19 cellular contexts compared by ENCODE assay signal in genomic region chr2:144445196-144445595, GRCh38.
DNase-seq lines count a peak whose midpoint lies in the region; ATAC-seq and TF ChIP-seq lines count a peak whose summit lies in the region.
"Had no signal": no experiment of that assay in that cellular context is flagged by ENCODE, and none has a peak within 500 bp of the region (broad histone marks: within the 10 kb centered on the region; RNA-seq: fewer than 3 reads in every experiment).

No MANE protein-coding gene starts in this region.

- no peak overlapping the region; the same call in 1 of the 2 replicates for H3K27ac Mint-ChIP-seq in WTC11
- H3K27ac Mint-ChIP-seq: stimulated activated naive CD8-positive, alpha-beta T cell treated with anti-CD3 and anti-CD28 coated beads, Interleukin-15, amount 100 ng/mL, for 72 hours had no signal

- no peaks in the 10 kb centered on the region for H3K27me3 ChIP-seq in subcutaneous abdominal adipose tissue (ENCODE audit: control insufficient read depth in 5 of 5, insufficient read depth in 4 of 5, low read length in 5 of 5)
- no peaks in the 10 kb centered on the region for H3K27me3 ChIP-seq in tibial artery
- H3K27me3 ChIP-seq: esophagus muscularis mucosa had no signal

- no peaks in the 10 kb centered on the region for H3K36me3 Mint-ChIP-seq in WTC11

- TF ChIP-seq CTCF in WTC11 (IDR thresholded peaks at IDR 0.05) (no peak), tibial artery (IDR thresholded peaks at IDR 0.05) (no peak)

- H3K9me3 Mint-ChIP-seq in WTC11, result 0 out of 2 replicates have a peak, but pooled peaks cover 5% of the 10 kb centered on the region
- H3K9me3 Mint-ChIP-seq: stimulated activated naive CD8-positive, alpha-beta T cell treated with anti-CD3 and anti-CD28 coated beads, Interleukin-15, amount 100 ng/mL, for 72 hours had no signal

- DNase-seq in NCI-H2081 (lab: John Stamatoyannopoulos, UW), result peak; percentile 31 to 68
- no peak for DNase-seq in NCI-H2081 treated with DMSO at 0.1 percent for 48 hours (lab: John Stamatoyannopoulos, UW)
- DNase-seq in WTC11 (ENCODE audit: low spot score), result no peak
- DNase-seq in iPS-NIHi7 (ENCODE audit: extremely low spot score), result peak; percentile 23
- DNase-seq in tibial artery, result no peak
- DNase-seq in putamen (ENCODE audit: low spot score), result no peak
- no peak for DNase-seq in T1000 (lab: John Stamatoyannopoulos, UW)
- DNase-seq: activated CD4-positive, alpha-beta T cell treated with anti-CD3 and anti-CD28 coated beads for 48 hours; activated CD8-positive, alpha-beta memory T cell treated with anti-CD3 and anti-CD28 coated beads, Interleukin-2, amount 50 U/mL, for 4 hours; activated effector memory CD4-positive, alpha-beta T cell treated with Interleukin-2 at 50 U/mL for 16 hours; effector CD4-positive, alpha-beta T cell; GDM1; NCI-H187; NCI-H446 treated with DMSO at 0.1 percent for 48 hours; stimulated activated naive CD8-positive, alpha-beta T cell treated with anti-CD3 and anti-CD28 coated beads, Interleukin-15, amount 100 ng/mL, for 72 hours had no signal

- H3K4me1 ChIP-seq in subcutaneous abdominal adipose tissue (ENCODE audit: control insufficient read depth in 5 of 5, insufficient read depth in 5 of 5, low read length in 5 of 5) (peaks cover 0 to 31% (median 29%) of the 10 kb centered on the region in 5 donors), tibial artery (peaks cover 0 to 94% (median 23%) of the 10 kb centered on the region in 4 donors)

- H3K27me3 Mint-ChIP-seq in WTC11 (ENCODE audit: low read depth), result peaks cover 37% of the 10 kb centered on the region
- H3K27me3 Mint-ChIP-seq: stimulated activated naive CD8-positive, alpha-beta T cell treated with anti-CD3 and anti-CD28 coated beads, Interleukin-15, amount 100 ng/mL, for 72 hours had no signal

- H3K36me3 ChIP-seq in subcutaneous abdominal adipose tissue (ENCODE audit: control insufficient read depth in 5 of 5, insufficient read depth in 5 of 5, low read length in 5 of 5) (peaks cover 0 to 16% (median 2%) of the 10 kb centered on the region in 5 donors), tibial artery (no peaks in the 10 kb centered on the region)
- H3K36me3 ChIP-seq: esophagus muscularis mucosa had no signal

- intact Hi-C loops in tibial artery (cut with DNase I; ENCODE audit: low total_unique reads), result loop anchor here (5.0 to 10.0 kb wide), 3 partner anchors 57 to 90 kb away; no protein-coding TSS in a partner anchor

- H3K4me3 ChIP-seq in subcutaneous abdominal adipose tissue (ENCODE audit: low read depth in 1 of 5, low read length in 5 of 5) (no peak overlapping the region), tibial artery (no peak overlapping the region)
- H3K4me3 ChIP-seq: esophagus muscularis mucosa had no signal

- H3K27ac ChIP-seq in subcutaneous abdominal adipose tissue (ENCODE audit: low read depth, low read length), result peak overlapping the region; percentile 54
- H3K27ac ChIP-seq in tibial artery, result peak overlapping the region in 1 of 2 donors; percentile 58
- H3K27ac ChIP-seq: 22Rv1 had no signal

- peak; percentile 12 for ATAC-seq in WTC11
- ATAC-seq: sciatic nerve; stimulated activated naive CD8-positive, alpha-beta T cell treated with anti-CD3 and anti-CD28 coated beads, Interleukin-15, amount 100 ng/mL, for 72 hours had no signal

- CTCF ChIA-PET in WTC11 (lab: Charles Lee), result no interaction called here

- peaks cover 72% of the 10 kb centered on the region for H3K4me1 Mint-ChIP-seq in WTC11

- peak overlapping the region; percentile 43 for H3K4me3 Mint-ChIP-seq in WTC11
- H3K4me3 Mint-ChIP-seq: stimulated activated naive CD8-positive, alpha-beta T cell treated with anti-CD3 and anti-CD28 coated beads, Interleukin-15, amount 100 ng/mL, for 72 hours had no signal

- no peak overlapping the region for H3K9ac ChIP-seq in subcutaneous abdominal adipose tissue (ENCODE audit: low read length in 5 of 5)

- POLR2A ChIA-PET in WTC11 (lab: Charles Lee), result no interaction called here

- H3K9me3 ChIP-seq in subcutaneous abdominal adipose tissue (ENCODE audit: control insufficient read depth in 5 of 5, low read length in 5 of 5) (no peaks in the 10 kb centered on the region), tibial artery (no peaks in the 10 kb centered on the region)
- H3K9me3 ChIP-seq: esophagus muscularis mucosa had no signal

TF ChIP-seq in WTC11, 78 proteins besides CTCF, POLR2A, EP300 and RAD21:
- no peak for TF ChIP-seq ZBTB21 (CRISPR knock-in tag; IDR thresholded peaks at IDR 0.05; ENCODE audit: borderline replicate concordance)
- TF ChIP-seq ZBTB43 (CRISPR knock-in tag; IDR thresholded peaks at IDR 0.05), result peak; percentile 97

Comparison
In these comparisons a context has a peak if more than half of its experiments do, and no peak if none do; other contexts are left out.
1. DNase-seq: peak in NCI-H2081 (2 of 2) and iPS-NIHi7 (single experiment); none in NCI-H2081 treated with DMSO at 0.1 percent for 48 hours (single experiment), WTC11 (single experiment), tibial artery (0 of 2), putamen (single experiment) and T1000 (single experiment).